ENCODE assay signal across 19 cellular contexts in genomic region chr1:54812801-54813478, GRCh38. TPM values are rescaled to one million over a fixed set of nuclear protein-coding genes. Genes with fewer than 3 reads are reported as not detected.
A peak's percentile ranks its signal among the peaks of the same experiment; 100 is the strongest.
DNase-seq lines count a peak whose midpoint lies in the region; ATAC-seq and TF ChIP-seq lines count a peak whose summit lies in the region.
"Had no signal": no experiment of that assay in that cellular context is flagged by ENCODE, and none has a peak within 500 bp of the region (broad histone marks: within the 10 kb centered on the region; RNA-seq: fewer than 3 reads in every experiment).

No MANE protein-coding gene starts in this region.

- no peaks in the 10 kb centered on the region for H3K36me3 ChIP-seq in effector memory CD4-positive, alpha-beta T cell (ENCODE audit: control insufficient read depth, insufficient read depth, low read length)
- H3K36me3 ChIP-seq: right atrium auricular region had no signal

- no peak overlapping the region for H3K4me3 ChIP-seq in effector memory CD4-positive, alpha-beta T cell (ENCODE audit: insufficient read depth, low read depth, low read length, poor library complexity, severe bottlenecking)
- H3K4me3 ChIP-seq: right atrium auricular region had no signal

- H3K4me1 Mint-ChIP-seq in T-helper 2 cell treated with Interferon-gamma antibody and Interleukin-4, amounts not matched to agents 5 μg/mL and 100 μg/mL, for 36 hours (ENCODE audit: low read depth), result peaks cover 8% of the 10 kb centered on the region
- peaks cover 36 to 51% of the 10 kb centered on the region in 2 donors for H3K4me1 Mint-ChIP-seq in natural killer cell

- H3K27ac Mint-ChIP-seq in T-helper 2 cell treated with Interferon-gamma antibody and Interleukin-4, amounts not matched to agents 5 μg/mL and 100 μg/mL, for 36 hours, result peak overlapping the region; percentile 26
- peak overlapping the region; percentile 22 to 75 for H3K27ac Mint-ChIP-seq in natural killer cell
- H3K27ac Mint-ChIP-seq: nephron progenitor cell, T-cell had no signal

- no peak for TF ChIP-seq CTCF in natural killer cell (IDR thresholded peaks at IDR 0.05)

- no peaks in the 10 kb centered on the region for H3K9me3 Mint-ChIP-seq in T-helper 2 cell treated with Interferon-gamma antibody and Interleukin-4, amounts not matched to agents 5 μg/mL and 100 μg/mL, for 36 hours
- no peaks in the 10 kb centered on the region for H3K9me3 Mint-ChIP-seq in natural killer cell
- H3K9me3 Mint-ChIP-seq: nephron progenitor cell, T-cell had no signal

- no peaks in the 10 kb centered on the region for H3K27me3 Mint-ChIP-seq in T-helper 2 cell treated with Interferon-gamma antibody and Interleukin-4, amounts not matched to agents 5 μg/mL and 100 μg/mL, for 36 hours (ENCODE audit: low read depth)
- H3K27me3 Mint-ChIP-seq in natural killer cell (ENCODE audit: low read depth in 2 of 2), result no peaks in the 10 kb centered on the region
- H3K27me3 Mint-ChIP-seq: T-cell had no signal

- no peak for DNase-seq in T-helper 2 cell treated with Interferon-gamma antibody and Interleukin-4, amounts not matched to agents 5 μg/mL and 100 μg/mL, for 36 hours (ENCODE audit: low spot score)
- DNase-seq in natural killer cell (no peak), caudate nucleus (lab: John Stamatoyannopoulos, UW) (no peak), hypothalamus (lab: John Stamatoyannopoulos, UW) (no peak), NCI-H345 treated with DMSO at 0.1 percent for 48 hours (lab: John Stamatoyannopoulos, UW; ENCODE audit: unreplicated experiment) (no peak)
- DNase-seq in effector memory CD4-positive, alpha-beta T cell, result no peak
- DNase-seq: C1 segment of cervical spinal cord; DND-41; GOT3; NCI-H1436; NCI-H510A; nephron progenitor cell; stimulated activated CD4-positive, alpha-beta T cell treated with anti-CD3 and anti-CD28 coated beads, Interleukin-2, amount 100 ng/mL, for 48 hours had no signal

- H3K27me3 ChIP-seq in effector memory CD4-positive, alpha-beta T cell (replicated peaks; ENCODE audit: control insufficient read depth, insufficient read depth, low read length, poor library complexity, severe bottlenecking), result no peaks in the 10 kb centered on the region
- H3K27me3 ChIP-seq: right atrium auricular region had no signal

- no peak overlapping the region for H3K27ac ChIP-seq in caudate nucleus (ENCODE audit: low read depth, low read length)
- no peak overlapping the region for H3K27ac ChIP-seq in effector memory CD4-positive, alpha-beta T cell (ENCODE audit: insufficient read depth, low read length, poor library complexity, severe bottlenecking)
- H3K27ac ChIP-seq: HL-60, right atrium auricular region had no signal

- no peaks in the 10 kb centered on the region for H3K36me3 Mint-ChIP-seq in T-helper 2 cell treated with Interferon-gamma antibody and Interleukin-4, amounts not matched to agents 5 μg/mL and 100 μg/mL, for 36 hours (ENCODE audit: low read depth)
- peaks cover under 1% of the 10 kb centered on the region for H3K36me3 Mint-ChIP-seq in natural killer cell
- H3K36me3 Mint-ChIP-seq: T-cell had no signal

- no peak overlapping the region for H3K4me3 Mint-ChIP-seq in T-helper 2 cell treated with Interferon-gamma antibody and Interleukin-4, amounts not matched to agents 5 μg/mL and 100 μg/mL, for 36 hours
- H3K4me3 Mint-ChIP-seq in natural killer cell, result no peak overlapping the region
- H3K4me3 Mint-ChIP-seq: T-cell had no signal

- H3K9me3 ChIP-seq in effector memory CD4-positive, alpha-beta T cell (ENCODE audit: control insufficient read depth, low read length), result no peaks in the 10 kb centered on the region
- H3K9me3 ChIP-seq: right atrium auricular region had no signal

- intact Hi-C loops in natural killer cell (cut with micrococcal nuclease), result loop anchor here (5.0 kb wide), 1 partner anchor 316 kb away; no protein-coding TSS in a partner anchor

- ATAC-seq in GM18498 (IDR thresholded peaks at IDR 0.05; ENCODE audit: unreplicated experiment) (peak; percentile 54), GM21529 (IDR thresholded peaks at IDR 0.05; ENCODE audit: unreplicated experiment) (peak; percentile 44), natural killer cell (peak; percentile 21 to 70 (median 53))
- ATAC-seq: T-cell had no signal

- no peaks in the 10 kb centered on the region for H3K4me1 ChIP-seq in effector memory CD4-positive, alpha-beta T cell (ENCODE audit: control insufficient read depth, insufficient read depth, low read length, poor library complexity, severe bottlenecking)
- H3K4me1 ChIP-seq: right atrium auricular region had no signal

RNA-seq across cellular contexts. Expression of gene TTC22, which starts 11.8 kb away (rescaled TPM):
- total RNA-seq in natural killer cell, result 10 to 100 TPM; 17.8 to 30.8 (median 26.5) TPM
- total RNA-seq: dermis microvascular lymphatic vessel endothelial cell had no signal

RNA-seq across cellular contexts. Expression of gene PARS2, which starts 48.6 kb away (rescaled TPM):
- total RNA-seq in natural killer cell, result 1 to 10 TPM in 1 of 3 donors, under 1 TPM in 2; 0.95 to 1.4 (median 0.96) TPM
